8 cellular contexts compared by ENCODE assay signal in genomic region chr5:72244862-72245371, GRCh38.
DNase-seq lines count a peak whose midpoint lies in the region; ATAC-seq, FAIRE-seq and TF ChIP-seq lines count a peak whose summit lies in the region.

No MANE protein-coding gene starts in this region.

- TF ChIP-seq POLR2A in right lobe of liver (IDR thresholded peaks at IDR 0.05), result no peak

- DNase-seq in AG08395 (ENCODE audit: low spot score) (peak; percentile 59), GM18507 (ENCODE audit: extremely low spot score, insufficient read length, low read depth) (no peak), NCI-H510A treated with DMSO at 0.1 percent for 48 hours (lab: John Stamatoyannopoulos, UW) (peak; percentile 33), cerebellar nuclear complex (lab: John Stamatoyannopoulos, UW) (peak; percentile 5 to 28), right lobe of liver (no peak), NCI-H345 (lab: John Stamatoyannopoulos, UW) (no peak), GM19238 (ENCODE audit: insufficient read length, low spot score) (no peak)

- no peaks in the 10 kb centered on the region for H3K9me3 ChIP-seq in right lobe of liver

- no peaks in the 10 kb centered on the region for H3K27me3 ChIP-seq in right lobe of liver

- H3K4me3 ChIP-seq in right lobe of liver, result no peak overlapping the region

- FAIRE-seq in GM18507 (lab: Jason Lieb, UNC), result peak; percentile 86

- intact Hi-C loops in right lobe of liver (cut with DNase I), result no loop called here

- TF ChIP-seq CTCF in right lobe of liver (IDR thresholded peaks at IDR 0.05), result peak in 3 of 4 donors; percentile 3 to 15 (median 4)

- no peak overlapping the region for H3K27ac ChIP-seq in right lobe of liver

- WGBS in right lobe of liver (ENCODE audit: insufficient coverage, low coverage, low lambda C conversion rate, missing lambda C conversion rate), result 75% methylated on average over 2 of the region's 2 CpGs

- H3K36me3 ChIP-seq in right lobe of liver, result no peaks in the 10 kb centered on the region

- H3K4me1 ChIP-seq in right lobe of liver, result peaks cover 0 to 7% (median 2%) of the 10 kb centered on the region in 4 donors

- peak; percentile 74 for ATAC-seq in HG02884 (IDR thresholded peaks at IDR 0.05; ENCODE audit: unreplicated experiment)
- ATAC-seq in right lobe of liver, result peak; percentile 20 to 60 (median 45)

Comparison
In these comparisons a context has a peak if more than half of its experiments do, and no peak if none do; other contexts are left out.
1. DNase-seq: peak in AG08395 (single experiment), NCI-H510A treated with DMSO at 0.1 percent for 48 hours (single experiment) and cerebellar nuclear complex (2 of 2); none in GM18507 (single experiment), right lobe of liver (0 of 3), NCI-H345 (single experiment) and GM19238 (single experiment).